19 cellular contexts compared by ENCODE assay signal in genomic region chr17:48726182-48726915, GRCh38. TPM values are rescaled to one million over a fixed set of nuclear protein-coding genes. Genes with fewer than 3 reads are reported as not detected.
"Had no signal": no experiment of that assay in that cellular context is flagged by ENCODE, and none has a peak within 500 bp of the region (broad histone marks: within the 10 kb centered on the region; RNA-seq: fewer than 3 reads in every experiment).

No MANE protein-coding gene starts in this region.

- DNase-seq: activated B cell treated with CpG ODN at 0.5 μM for 24 hours; activated CD4-positive, alpha-beta T cell treated with anti-CD3 and anti-CD28 coated beads for 48 hours; activated CD8-positive, alpha-beta memory T cell treated with anti-CD3 and anti-CD28 coated beads, Interleukin-2, amount 50 U/mL, for 4 hours; activated CD8-positive, alpha-beta T cell treated with anti-CD3 and anti-CD28 coated beads, Interleukin-2, amount 10 ng/mL, durations not matched to agents 7 days and 5 days; activated gamma-delta T cell; caudate nucleus; esophagus squamous epithelium; hypothalamus; left ventricle myocardium inferior; mesendoderm; occipital lobe; right cardiac atrium; T-helper 2 cell had no signal

- H3K4me3 Mint-ChIP-seq: activated B cell treated with CpG ODN at 0.5 μM for 24 hours; activated CD8-positive, alpha-beta T cell treated with anti-CD3 and anti-CD28 coated beads, Interleukin-2, amount 10 ng/mL, durations not matched to agents 7 days and 5 days had no signal

- H3K27ac Mint-ChIP-seq: activated B cell treated with CpG ODN at 0.5 μM for 24 hours; activated CD8-positive, alpha-beta T cell treated with anti-CD3 and anti-CD28 coated beads, Interleukin-2, amount 10 ng/mL, durations not matched to agents 7 days and 5 days; activated naive CD4-positive, alpha-beta T cell treated with anti-CD3 and anti-CD28 coated beads, Interleukin-2, amount 50 U/mL, for 72 hours; nephron; progenitor cell of endocrine pancreas had no signal

- H3K9me3 Mint-ChIP-seq: activated B cell treated with CpG ODN at 0.5 μM for 24 hours; activated naive CD4-positive, alpha-beta T cell treated with anti-CD3 and anti-CD28 coated beads, Interleukin-2, amount 50 U/mL, for 72 hours; nephron had no signal

- H3K9me3 ChIP-seq: esophagus squamous epithelium, left ventricle myocardium inferior had no signal

- ATAC-seq: activated CD8-positive, alpha-beta T cell treated with anti-CD3 and anti-CD28 coated beads, Interleukin-2, amount 10 ng/mL, durations not matched to agents 7 days and 5 days; activated naive CD4-positive, alpha-beta T cell treated with anti-CD3 and anti-CD28 coated beads, Interleukin-2, amount 50 U/mL, for 72 hours; right cardiac atrium had no signal

RNA-seq across cellular contexts. Expression of gene HOXB13, which starts 2.2 kb away (rescaled TPM):
- total RNA-seq: activated B cell treated with CpG ODN at 0.5 μM for 24 hours; activated CD8-positive, alpha-beta T cell treated with anti-CD3 and anti-CD28 coated beads, Interleukin-2, amount 10 ng/mL, durations not matched to agents 7 days and 5 days; activated naive CD4-positive, alpha-beta T cell treated with anti-CD3 and anti-CD28 coated beads, Interleukin-2, amount 50 U/mL, for 72 hours; endothelial cell of umbilical vein; esophagus squamous epithelium; kidney epithelial cell; left ventricle myocardium inferior; progenitor cell of endocrine pancreas; right cardiac atrium had no signal

RNA-seq across cellular contexts. Expression of gene PRAC2, which starts 3.4 kb away (rescaled TPM):
- total RNA-seq: activated B cell treated with CpG ODN at 0.5 μM for 24 hours; activated CD8-positive, alpha-beta T cell treated with anti-CD3 and anti-CD28 coated beads, Interleukin-2, amount 10 ng/mL, durations not matched to agents 7 days and 5 days; activated naive CD4-positive, alpha-beta T cell treated with anti-CD3 and anti-CD28 coated beads, Interleukin-2, amount 50 U/mL, for 72 hours; endothelial cell of umbilical vein; esophagus squamous epithelium; fibroblast of villous mesenchyme; kidney epithelial cell; left ventricle myocardium inferior; occipital lobe; progenitor cell of endocrine pancreas; right cardiac atrium had no signal

RNA-seq across cellular contexts. Expression of gene PRAC1, which starts 4.0 kb away (rescaled TPM):
- total RNA-seq: activated B cell treated with CpG ODN at 0.5 μM for 24 hours; activated CD8-positive, alpha-beta T cell treated with anti-CD3 and anti-CD28 coated beads, Interleukin-2, amount 10 ng/mL, durations not matched to agents 7 days and 5 days; activated naive CD4-positive, alpha-beta T cell treated with anti-CD3 and anti-CD28 coated beads, Interleukin-2, amount 50 U/mL, for 72 hours; endothelial cell of umbilical vein; esophagus squamous epithelium; fibroblast of villous mesenchyme; kidney epithelial cell; left ventricle myocardium inferior; occipital lobe; progenitor cell of endocrine pancreas; right cardiac atrium had no signal
